Comparison of ENCODE assay signal across 8 cellular contexts in genomic region chr7:64882341-64883112, GRCh38. TPM values are rescaled to one million over a fixed set of nuclear protein-coding genes. Genes with fewer than 3 reads are reported as not detected.
DNase-seq lines count a peak whose midpoint lies in the region; ATAC-seq and TF ChIP-seq lines count a peak whose summit lies in the region.

No MANE protein-coding gene starts in this region.

- H3K9me3 ChIP-seq in parathyroid adenoma (ENCODE audit: control insufficient read depth, low read length): no peaks in the 10 kb centered on the region
- H3K9me3 ChIP-seq in neural progenitor cell (ENCODE audit: low read depth): no peaks in the 10 kb centered on the region

- peak overlapping the region; percentile 70 for H3K4me3 Mint-ChIP-seq in activated T-helper 17 cell treated with anti-CD3 and anti-CD28 coated beads, Interleukin-2, amount 50 U/mL, for 72 hours
- peak overlapping the region; percentile 80 for H3K4me3 Mint-ChIP-seq in glutamatergic neuron (ENCODE audit: unreplicated experiment)
- no peak overlapping the region for H3K4me3 Mint-ChIP-seq in neural progenitor cell
- H3K4me3 Mint-ChIP-seq in Calu3 (ENCODE audit: low read depth, unreplicated experiment): no peak overlapping the region

- no peaks in the 10 kb centered on the region for H3K4me1 Mint-ChIP-seq in activated T-helper 17 cell treated with anti-CD3 and anti-CD28 coated beads, Interleukin-2, amount 50 U/mL, for 72 hours
- no peaks in the 10 kb centered on the region for H3K4me1 Mint-ChIP-seq in glutamatergic neuron (ENCODE audit: low read depth, unreplicated experiment)
- H3K4me1 Mint-ChIP-seq in neural progenitor cell: no peaks in the 10 kb centered on the region
- H3K4me1 Mint-ChIP-seq in Calu3 (ENCODE audit: low read depth, unreplicated experiment): no peaks in the 10 kb centered on the region

- no peak overlapping the region for H3K27ac Mint-ChIP-seq in activated T-helper 17 cell treated with anti-CD3 and anti-CD28 coated beads, Interleukin-2, amount 50 U/mL, for 72 hours
- H3K27ac Mint-ChIP-seq in glutamatergic neuron (ENCODE audit: unreplicated experiment): no peak overlapping the region
- H3K27ac Mint-ChIP-seq in neural progenitor cell: no peak overlapping the region
- H3K27ac Mint-ChIP-seq in Calu3 (ENCODE audit: unreplicated experiment): no peak overlapping the region

- no peaks in the 10 kb centered on the region for H4K20me1 ChIP-seq in neural progenitor cell (ENCODE audit: low read depth)

- peak; percentile 74 for DNase-seq in glutamatergic neuron
- no peak for DNase-seq in neural progenitor cell (ENCODE audit: low spot score)
- DNase-seq in DMS114 treated with DMSO at 0.1 percent for 48 hours (lab: John Stamatoyannopoulos, UW; ENCODE audit: unreplicated experiment): no peak
- DNase-seq in Calu3: no peak

- H3K9ac ChIP-seq in parathyroid adenoma (no peak overlapping the region), neural progenitor cell (no peak overlapping the region)

- H3K36me3 ChIP-seq in parathyroid adenoma (ENCODE audit: control insufficient read depth, insufficient read depth, low read length) (no peaks in the 10 kb centered on the region), neural progenitor cell (no peaks in the 10 kb centered on the region)

- ATAC-seq in GM18868 (IDR thresholded peaks at IDR 0.05; ENCODE audit: unreplicated experiment) (peak; percentile 53), HG02981 (IDR thresholded peaks at IDR 0.05; ENCODE audit: unreplicated experiment) (no peak)
- peak; percentile 33 for ATAC-seq in activated T-helper 17 cell treated with anti-CD3 and anti-CD28 coated beads, Interleukin-2, amount 50 U/mL, for 72 hours (replicated peaks)

- BruUV-seq in Calu3 (replicated peaks; lab: Mats Ljungman, UMichigan): no TSS peak

- peaks cover 33% of the 10 kb centered on the region for H3K27me3 Mint-ChIP-seq in activated T-helper 17 cell treated with anti-CD3 and anti-CD28 coated beads, Interleukin-2, amount 50 U/mL, for 72 hours
- H3K27me3 Mint-ChIP-seq in glutamatergic neuron (ENCODE audit: unreplicated experiment) (peaks cover 18% of the 10 kb centered on the region), neural progenitor cell (ENCODE audit: insufficient read depth, low read depth) (peaks cover 37% of the 10 kb centered on the region), Calu3 (ENCODE audit: unreplicated experiment) (peaks cover 1% of the 10 kb centered on the region)

- H3K27me3 ChIP-seq in parathyroid adenoma (ENCODE audit: control insufficient read depth, insufficient read depth, low read length): no peaks in the 10 kb centered on the region
- H3K27me3 ChIP-seq in neural progenitor cell: no peaks in the 10 kb centered on the region

- H3K4me3 ChIP-seq in parathyroid adenoma (ENCODE audit: low read depth, low read length) (peak overlapping the region; percentile 47), neural progenitor cell (no peak overlapping the region)

- H3F3A ChIP-seq in neural progenitor cell (ENCODE audit: low read depth): no peaks in the 10 kb centered on the region

- TF ChIP-seq CTCF in glutamatergic neuron (IDR thresholded peaks at IDR 0.05; ENCODE audit: partially characterized antibody, unreplicated experiment): no peak
- TF ChIP-seq CTCF in parathyroid adenoma (IDR thresholded peaks at IDR 0.05): no peak
- TF ChIP-seq CTCF in neural progenitor cell (IDR thresholded peaks at IDR 0.05): no peak
- TF ChIP-seq CTCF in Calu3 (IDR thresholded peaks at IDR 0.05; ENCODE audit: unreplicated experiment): no peak

- no peaks in the 10 kb centered on the region for H3K36me3 Mint-ChIP-seq in activated T-helper 17 cell treated with anti-CD3 and anti-CD28 coated beads, Interleukin-2, amount 50 U/mL, for 72 hours (ENCODE audit: low read depth)
- H3K36me3 Mint-ChIP-seq in glutamatergic neuron (ENCODE audit: unreplicated experiment): peaks cover 27% of the 10 kb centered on the region
- H3K36me3 Mint-ChIP-seq in neural progenitor cell: peaks cover 2% of the 10 kb centered on the region
- H3K36me3 Mint-ChIP-seq in Calu3 (ENCODE audit: insufficient read depth, unreplicated experiment): no peaks in the 10 kb centered on the region

- no peaks in the 10 kb centered on the region for H3K9me3 Mint-ChIP-seq in activated T-helper 17 cell treated with anti-CD3 and anti-CD28 coated beads, Interleukin-2, amount 50 U/mL, for 72 hours
- H3K9me3 Mint-ChIP-seq in glutamatergic neuron (ENCODE audit: unreplicated experiment) (peaks cover 41% of the 10 kb centered on the region), neural progenitor cell (peaks cover 75% of the 10 kb centered on the region), Calu3 (ENCODE audit: low read depth, unreplicated experiment) (peaks cover 5% of the 10 kb centered on the region)

- no peaks in the 10 kb centered on the region for H3K4me1 ChIP-seq in parathyroid adenoma
- no peaks in the 10 kb centered on the region for H3K4me1 ChIP-seq in neural progenitor cell

- CTCF ChIA-PET in Calu3 (lab: Charles Lee): no interaction called here

- H3K79me2 ChIP-seq in parathyroid adenoma: no peaks in the 10 kb centered on the region
- H3K79me2 ChIP-seq in neural progenitor cell (ENCODE audit: low read depth): no peaks in the 10 kb centered on the region

- H3K27ac ChIP-seq in parathyroid adenoma (no peak overlapping the region), neural progenitor cell (no peak overlapping the region)

- H2AFZ ChIP-seq in parathyroid adenoma (peak overlapping the region; percentile 20), neural progenitor cell (replicated peaks) (no peak overlapping the region)

- intact Hi-C loops in Calu3 (cut with micrococcal nuclease; ENCODE audit: unreplicated experiment): no loop called here

- H3K4me2 ChIP-seq in parathyroid adenoma (ENCODE audit: low read length) (peak overlapping the region; percentile 53), neural progenitor cell (no peak overlapping the region)

RNA-seq across cellular contexts. Expression of gene ZNF273, which starts 20.5 kb away (rescaled TPM):
- total RNA-seq in activated T-helper 17 cell treated with anti-CD3 and anti-CD28 coated beads, Interleukin-2, amount 50 U/mL, for 72 hours: 10 to 100 TPM in 1 of 2 donors, 1 to 10 TPM in 1; 9.1 to 13.6 TPM
- total RNA-seq in glutamatergic neuron (ENCODE audit: unreplicated experiment) (9.6 TPM), neural progenitor cell (ENCODE audit: low replicate concordance) (23.5 and 36.5 TPM in 2 replicates), Calu3 (2022) (5.1 and 6.2 TPM in 2 replicates)

Comparison
In these comparisons a context has a peak if more than half of its experiments do, and no peak if none do; other contexts are left out.
1. H3K4me3 Mint-ChIP-seq: peak in activated T-helper 17 cell treated with anti-CD3 and anti-CD28 coated beads, Interleukin-2, amount 50 U/mL, for 72 hours (single experiment) and glutamatergic neuron (single experiment); none in neural progenitor cell (single experiment) and Calu3 (single experiment).